In the genomic region with DNA sequence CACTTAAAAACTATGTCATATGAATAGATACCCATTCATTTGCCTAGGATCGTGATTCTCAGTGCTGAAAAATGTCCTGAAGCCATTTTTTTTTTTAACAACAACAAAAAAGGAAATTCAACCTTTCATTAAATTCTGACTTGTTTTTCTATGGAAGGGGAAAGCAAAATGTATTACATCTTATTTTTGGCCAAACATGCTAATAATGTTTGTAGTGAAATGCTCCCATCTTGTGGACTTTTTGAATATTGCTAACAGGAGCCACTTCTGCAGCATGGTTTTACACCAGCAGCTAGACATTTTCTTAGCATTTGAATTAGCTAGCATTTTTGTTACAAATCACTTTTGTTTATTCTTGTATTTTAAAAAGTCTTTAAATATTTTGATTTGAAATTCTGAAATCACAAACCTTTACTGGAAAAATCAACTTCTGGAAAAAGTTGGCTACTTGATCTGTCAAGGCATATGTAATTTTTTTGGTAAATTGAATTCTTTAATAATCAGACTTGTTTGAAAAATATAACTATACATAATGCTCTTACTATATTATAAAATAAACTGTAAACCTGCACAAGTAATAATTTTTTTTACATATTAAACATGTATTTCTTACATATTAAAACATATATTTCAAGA, we compare ENCODE assay signal across 8 cellular contexts.
DNase-seq lines count a peak whose midpoint lies in the region; ATAC-seq and TF ChIP-seq lines count a peak whose summit lies in the region.

No MANE protein-coding gene starts in this region.

- BruUV-seq in Panc1 (replicated peaks; lab: Mats Ljungman, UMichigan): no TSS peak

- in situ Hi-C loops in Panc1 (cut with HindIII; ENCODE audit: low pct_unique_long_range_greater_than_20kb, low sequenced_read_pairs): no loop called here

- CTCF ChIA-PET in CD8-positive, alpha-beta T cell (lab: Charles Lee): interaction anchor here (0.7 kb wide), 1 partner anchor 1664 kb away, joined by 3 read pairs; no protein-coding TSS in a partner anchor
- CTCF ChIA-PET in Panc1 (lab: Charles Lee): interaction anchor here (0.7 to 1.3 kb wide), 2 partner anchors 68 to 443 kb away, joined by 4 to 5 read pairs; no protein-coding TSS in a partner anchor

- DNase-seq in CD8-positive, alpha-beta T cell: no peak
- DNase-seq in Panc1 (ENCODE audit: low read depth, low spot score): peak; percentile 8
- peak; percentile 25 for DNase-seq in fibroblast of gingiva (ENCODE audit: low read depth)
- DNase-seq in retinal pigment epithelial cell (ENCODE audit: low read depth): no peak
- no peak for DNase-seq in mucosa of gallbladder (ENCODE audit: low spot score)

- no peaks in the 10 kb centered on the region for H3K4me1 Mint-ChIP-seq in CD8-positive, alpha-beta T cell (ENCODE audit: low read depth)

- H3K4me1 ChIP-seq in CD8-positive, alpha-beta T cell (ENCODE audit: insufficient read depth, low read length): no peaks in the 10 kb centered on the region
- H3K4me1 ChIP-seq in Panc1 (ENCODE audit: control insufficient read depth, insufficient read depth, low read length): no peaks in the 10 kb centered on the region

- H3K27me3 Mint-ChIP-seq in CD8-positive, alpha-beta T cell (ENCODE audit: low read depth): no peaks in the 10 kb centered on the region

- no peak for ATAC-seq in CD8-positive, alpha-beta T cell
- ATAC-seq in HG03354 (IDR thresholded peaks at IDR 0.05; ENCODE audit: poor library complexity, severe bottlenecking, unreplicated experiment) (peak; percentile 49), Panc1 (no peak), GM21786 (IDR thresholded peaks at IDR 0.05; ENCODE audit: unreplicated experiment) (no peak), GM19467 (IDR thresholded peaks at IDR 0.05; ENCODE audit: unreplicated experiment) (no peak)

- no peaks in the 10 kb centered on the region for H3K27me3 ChIP-seq in CD8-positive, alpha-beta T cell (ENCODE audit: insufficient read depth, low read length)
- no peaks in the 10 kb centered on the region for H3K27me3 ChIP-seq in Panc1 (ENCODE audit: control insufficient read depth, insufficient read depth, low read length)

- POLR2A ChIA-PET in CD8-positive, alpha-beta T cell (lab: Charles Lee): no interaction called here
- POLR2A ChIA-PET in Panc1 (lab: Charles Lee): no interaction called here

- no peaks in the 10 kb centered on the region for H3K9me3 ChIP-seq in CD8-positive, alpha-beta T cell (ENCODE audit: low read length)
- peaks cover under 1% of the 10 kb centered on the region; the same call in 1 of the 2 replicates for H3K9me3 ChIP-seq in Panc1 (ENCODE audit: control insufficient read depth, insufficient read depth, low read depth, low read length)

- no peak overlapping the region for H3K4me3 Mint-ChIP-seq in CD8-positive, alpha-beta T cell

- intact Hi-C loops in CD8-positive, alpha-beta T cell (cut with DNase I, micrococcal nuclease): loop anchor here (1.0 to 5.0 kb wide), 4 partner anchors 1558 to 1724 kb away; no protein-coding TSS in a partner anchor
- intact Hi-C loops in Panc1 (cut with micrococcal nuclease; ENCODE audit: unreplicated experiment): loop anchor here (1.0 kb wide), 1 partner anchor 68 kb away; no protein-coding TSS in a partner anchor

- peaks cover 2% of the 10 kb centered on the region for H3K9me3 Mint-ChIP-seq in CD8-positive, alpha-beta T cell

- H3K36me3 ChIP-seq in CD8-positive, alpha-beta T cell (ENCODE audit: insufficient read depth, low read length): no peaks in the 10 kb centered on the region
- H3K36me3 ChIP-seq in Panc1 (ENCODE audit: control insufficient read depth, insufficient read depth, low read length): no peaks in the 10 kb centered on the region

- no peak overlapping the region for H3K27ac ChIP-seq in CD8-positive, alpha-beta T cell (ENCODE audit: low read depth, low read length)
- no peak overlapping the region for H3K27ac ChIP-seq in Panc1 (ENCODE audit: low read length)

- no peak overlapping the region for H3K27ac Mint-ChIP-seq in CD8-positive, alpha-beta T cell

- TF ChIP-seq CTCF in CD8-positive, alpha-beta T cell (IDR thresholded peaks at IDR 0.05): peak; percentile 50
- peak; percentile 63; the same call in 1 of the 2 replicates for TF ChIP-seq CTCF in Panc1 (IDR thresholded peaks at IDR 0.05)
- TF ChIP-seq CTCF in retinal pigment epithelial cell (conservative IDR thresholded peaks at IDR 0.05; ENCODE audit: low read depth, low read length): peak; percentile 65

- no peak overlapping the region for H3K4me3 ChIP-seq in CD8-positive, alpha-beta T cell (ENCODE audit: low read depth, low read length)
- H3K4me3 ChIP-seq in Panc1 (ENCODE audit: low read depth in 2 of 2, low read length in 2 of 2) (no peak overlapping the region), retinal pigment epithelial cell (ENCODE audit: low read length) (no peak overlapping the region)

- H3K36me3 Mint-ChIP-seq in CD8-positive, alpha-beta T cell: peaks cover 69% of the 10 kb centered on the region

Comparison
In these comparisons a context has a peak if more than half of its experiments do, and no peak if none do; other contexts are left out.
1. DNase-seq: peak in Panc1 (single experiment) and fibroblast of gingiva (single experiment); none in CD8-positive, alpha-beta T cell (0 of 7), retinal pigment epithelial cell (single experiment) and mucosa of gallbladder (single experiment).
2. Peak in every context shown above with its lines, with median percentiles within 50 percentile points of each other: CTCF ChIP-seq.